Comparison of ENCODE assay signal across 1 cellular context in the genomic region with DNA sequence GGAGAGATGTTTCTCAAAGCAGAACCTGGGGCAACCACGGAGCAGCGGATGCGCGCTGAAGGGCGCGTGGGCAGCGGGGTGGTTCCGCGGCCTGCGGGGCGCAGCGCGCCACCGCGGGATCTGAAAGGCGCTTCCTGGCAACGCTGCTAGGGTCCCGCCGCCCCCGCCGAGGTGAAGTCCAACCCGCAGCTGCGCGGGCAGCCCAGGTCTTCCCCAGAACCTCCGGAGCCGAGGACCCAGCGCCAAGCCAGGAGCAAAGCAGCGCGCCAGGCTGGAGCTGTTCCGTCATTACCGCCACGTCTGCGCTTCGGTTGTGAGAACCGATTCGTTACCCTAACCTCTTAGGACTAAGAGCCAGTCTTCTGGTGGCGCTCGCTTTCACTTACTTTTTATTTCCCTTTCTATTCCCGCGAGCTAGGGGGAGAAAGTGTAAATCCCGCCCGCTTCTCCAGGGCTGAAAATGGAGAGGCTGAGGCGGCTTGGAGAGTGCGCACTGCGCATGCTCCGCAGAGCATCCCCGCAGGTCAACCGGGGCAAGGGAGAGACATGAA.
A peak's percentile ranks its signal among the peaks of the same experiment; 100 is the strongest.
TF ChIP-seq lines count a peak whose summit lies in the region.

No MANE protein-coding gene starts in this region.

TF ChIP-seq in WTC11, 78 proteins besides CTCF, POLR2A, EP300 and RAD21 (continued from another document):
- TF ChIP-seq, protein P1, sequence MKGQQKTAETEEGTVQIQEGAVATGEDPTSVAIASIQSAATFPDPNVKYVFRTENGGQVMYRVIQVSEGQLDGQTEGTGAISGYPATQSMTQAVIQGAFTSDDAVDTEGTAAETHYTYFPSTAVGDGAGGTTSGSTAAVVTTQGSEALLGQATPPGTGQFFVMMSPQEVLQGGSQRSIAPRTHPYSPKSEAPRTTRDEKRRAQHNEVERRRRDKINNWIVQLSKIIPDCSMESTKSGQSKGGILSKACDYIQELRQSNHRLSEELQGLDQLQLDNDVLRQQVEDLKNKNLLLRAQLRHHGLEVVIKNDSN (CRISPR knock-in tag; IDR thresholded peaks at IDR 0.05): no peak
- TF ChIP-seq, protein P2, sequence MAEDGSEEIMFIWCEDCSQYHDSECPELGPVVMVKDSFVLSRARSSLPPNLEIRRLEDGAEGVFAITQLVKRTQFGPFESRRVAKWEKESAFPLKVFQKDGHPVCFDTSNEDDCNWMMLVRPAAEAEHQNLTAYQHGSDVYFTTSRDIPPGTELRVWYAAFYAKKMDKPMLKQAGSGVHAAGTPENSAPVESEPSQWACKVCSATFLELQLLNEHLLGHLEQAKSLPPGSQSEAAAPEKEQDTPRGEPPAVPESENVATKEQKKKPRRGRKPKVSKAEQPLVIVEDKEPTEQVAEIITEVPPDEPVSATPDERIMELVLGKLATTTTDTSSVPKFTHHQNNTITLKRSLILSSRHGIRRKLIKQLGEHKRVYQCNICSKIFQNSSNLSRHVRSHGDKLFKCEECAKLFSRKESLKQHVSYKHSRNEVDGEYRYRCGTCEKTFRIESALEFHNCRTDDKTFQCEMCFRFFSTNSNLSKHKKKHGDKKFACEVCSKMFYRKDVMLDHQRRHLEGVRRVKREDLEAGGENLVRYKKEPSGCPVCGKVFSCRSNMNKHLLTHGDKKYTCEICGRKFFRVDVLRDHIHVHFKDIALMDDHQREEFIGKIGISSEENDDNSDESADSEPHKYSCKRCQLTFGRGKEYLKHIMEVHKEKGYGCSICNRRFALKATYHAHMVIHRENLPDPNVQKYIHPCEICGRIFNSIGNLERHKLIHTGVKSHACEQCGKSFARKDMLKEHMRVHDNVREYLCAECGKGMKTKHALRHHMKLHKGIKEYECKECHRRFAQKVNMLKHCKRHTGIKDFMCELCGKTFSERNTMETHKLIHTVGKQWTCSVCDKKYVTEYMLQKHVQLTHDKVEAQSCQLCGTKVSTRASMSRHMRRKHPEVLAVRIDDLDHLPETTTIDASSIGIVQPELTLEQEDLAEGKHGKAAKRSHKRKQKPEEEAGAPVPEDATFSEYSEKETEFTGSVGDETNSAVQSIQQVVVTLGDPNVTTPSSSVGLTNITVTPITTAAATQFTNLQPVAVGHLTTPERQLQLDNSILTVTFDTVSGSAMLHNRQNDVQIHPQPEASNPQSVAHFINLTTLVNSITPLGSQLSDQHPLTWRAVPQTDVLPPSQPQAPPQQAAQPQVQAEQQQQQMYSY (CRISPR knock-in tag; IDR thresholded peaks at IDR 0.05): peak; percentile 87
- TF ChIP-seq, protein P3, sequence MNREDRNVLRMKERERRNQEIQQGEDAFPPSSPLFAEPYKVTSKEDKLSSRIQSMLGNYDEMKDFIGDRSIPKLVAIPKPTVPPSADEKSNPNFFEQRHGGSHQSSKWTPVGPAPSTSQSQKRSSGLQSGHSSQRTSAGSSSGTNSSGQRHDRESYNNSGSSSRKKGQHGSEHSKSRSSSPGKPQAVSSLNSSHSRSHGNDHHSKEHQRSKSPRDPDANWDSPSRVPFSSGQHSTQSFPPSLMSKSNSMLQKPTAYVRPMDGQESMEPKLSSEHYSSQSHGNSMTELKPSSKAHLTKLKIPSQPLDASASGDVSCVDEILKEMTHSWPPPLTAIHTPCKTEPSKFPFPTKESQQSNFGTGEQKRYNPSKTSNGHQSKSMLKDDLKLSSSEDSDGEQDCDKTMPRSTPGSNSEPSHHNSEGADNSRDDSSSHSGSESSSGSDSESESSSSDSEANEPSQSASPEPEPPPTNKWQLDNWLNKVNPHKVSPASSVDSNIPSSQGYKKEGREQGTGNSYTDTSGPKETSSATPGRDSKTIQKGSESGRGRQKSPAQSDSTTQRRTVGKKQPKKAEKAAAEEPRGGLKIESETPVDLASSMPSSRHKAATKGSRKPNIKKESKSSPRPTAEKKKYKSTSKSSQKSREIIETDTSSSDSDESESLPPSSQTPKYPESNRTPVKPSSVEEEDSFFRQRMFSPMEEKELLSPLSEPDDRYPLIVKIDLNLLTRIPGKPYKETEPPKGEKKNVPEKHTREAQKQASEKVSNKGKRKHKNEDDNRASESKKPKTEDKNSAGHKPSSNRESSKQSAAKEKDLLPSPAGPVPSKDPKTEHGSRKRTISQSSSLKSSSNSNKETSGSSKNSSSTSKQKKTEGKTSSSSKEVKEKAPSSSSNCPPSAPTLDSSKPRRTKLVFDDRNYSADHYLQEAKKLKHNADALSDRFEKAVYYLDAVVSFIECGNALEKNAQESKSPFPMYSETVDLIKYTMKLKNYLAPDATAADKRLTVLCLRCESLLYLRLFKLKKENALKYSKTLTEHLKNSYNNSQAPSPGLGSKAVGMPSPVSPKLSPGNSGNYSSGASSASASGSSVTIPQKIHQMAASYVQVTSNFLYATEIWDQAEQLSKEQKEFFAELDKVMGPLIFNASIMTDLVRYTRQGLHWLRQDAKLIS (CRISPR knock-in tag; IDR thresholded peaks at IDR 0.05; ENCODE audit: borderline replicate concordance): no peak
- TF ChIP-seq, protein P4, sequence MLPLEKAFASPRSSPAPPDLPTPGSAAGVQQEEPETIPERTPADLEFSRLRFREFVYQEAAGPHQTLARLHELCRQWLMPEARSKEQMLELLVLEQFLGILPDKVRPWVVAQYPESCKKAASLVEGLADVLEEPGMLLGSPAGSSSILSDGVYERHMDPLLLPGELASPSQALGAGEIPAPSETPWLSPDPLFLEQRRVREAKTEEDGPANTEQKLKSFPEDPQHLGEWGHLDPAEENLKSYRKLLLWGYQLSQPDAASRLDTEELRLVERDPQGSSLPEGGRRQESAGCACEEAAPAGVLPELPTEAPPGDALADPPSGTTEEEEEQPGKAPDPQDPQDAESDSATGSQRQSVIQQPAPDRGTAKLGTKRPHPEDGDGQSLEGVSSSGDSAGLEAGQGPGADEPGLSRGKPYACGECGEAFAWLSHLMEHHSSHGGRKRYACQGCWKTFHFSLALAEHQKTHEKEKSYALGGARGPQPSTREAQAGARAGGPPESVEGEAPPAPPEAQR (CRISPR knock-in tag; IDR thresholded peaks at IDR 0.05): no peak
- TF ChIP-seq ZNF121 (CRISPR knock-in tag; IDR thresholded peaks at IDR 0.05): no peak
- TF ChIP-seq NFE2L1 (CRISPR knock-in tag; IDR thresholded peaks at IDR 0.05): no peak
- TF ChIP-seq, protein P5, sequence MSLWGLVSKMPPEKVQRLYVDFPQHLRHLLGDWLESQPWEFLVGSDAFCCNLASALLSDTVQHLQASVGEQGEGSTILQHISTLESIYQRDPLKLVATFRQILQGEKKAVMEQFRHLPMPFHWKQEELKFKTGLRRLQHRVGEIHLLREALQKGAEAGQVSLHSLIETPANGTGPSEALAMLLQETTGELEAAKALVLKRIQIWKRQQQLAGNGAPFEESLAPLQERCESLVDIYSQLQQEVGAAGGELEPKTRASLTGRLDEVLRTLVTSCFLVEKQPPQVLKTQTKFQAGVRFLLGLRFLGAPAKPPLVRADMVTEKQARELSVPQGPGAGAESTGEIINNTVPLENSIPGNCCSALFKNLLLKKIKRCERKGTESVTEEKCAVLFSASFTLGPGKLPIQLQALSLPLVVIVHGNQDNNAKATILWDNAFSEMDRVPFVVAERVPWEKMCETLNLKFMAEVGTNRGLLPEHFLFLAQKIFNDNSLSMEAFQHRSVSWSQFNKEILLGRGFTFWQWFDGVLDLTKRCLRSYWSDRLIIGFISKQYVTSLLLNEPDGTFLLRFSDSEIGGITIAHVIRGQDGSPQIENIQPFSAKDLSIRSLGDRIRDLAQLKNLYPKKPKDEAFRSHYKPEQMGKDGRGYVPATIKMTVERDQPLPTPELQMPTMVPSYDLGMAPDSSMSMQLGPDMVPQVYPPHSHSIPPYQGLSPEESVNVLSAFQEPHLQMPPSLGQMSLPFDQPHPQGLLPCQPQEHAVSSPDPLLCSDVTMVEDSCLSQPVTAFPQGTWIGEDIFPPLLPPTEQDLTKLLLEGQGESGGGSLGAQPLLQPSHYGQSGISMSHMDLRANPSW (CRISPR knock-in tag; conservative IDR thresholded peaks at IDR 0.05; ENCODE audit: low read depth): no peak
- no peak for TF ChIP-seq CREM (CRISPR knock-in tag; IDR thresholded peaks at IDR 0.05)
- TF ChIP-seq, protein P6, sequence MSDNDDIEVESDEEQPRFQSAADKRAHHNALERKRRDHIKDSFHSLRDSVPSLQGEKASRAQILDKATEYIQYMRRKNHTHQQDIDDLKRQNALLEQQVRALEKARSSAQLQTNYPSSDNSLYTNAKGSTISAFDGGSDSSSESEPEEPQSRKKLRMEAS (CRISPR knock-in tag; IDR thresholded peaks at IDR 0.05): 0 out of 2 replicates have a peak, but pooled peaks have one; percentile 23
- 0 out of 2 replicates have a peak, but pooled peaks have one; percentile 41 for TF ChIP-seq TP53 (CRISPR knock-in tag; IDR thresholded peaks at IDR 0.05)
